Comparison of ENCODE assay signal across 1 cellular context in the genomic region with DNA sequence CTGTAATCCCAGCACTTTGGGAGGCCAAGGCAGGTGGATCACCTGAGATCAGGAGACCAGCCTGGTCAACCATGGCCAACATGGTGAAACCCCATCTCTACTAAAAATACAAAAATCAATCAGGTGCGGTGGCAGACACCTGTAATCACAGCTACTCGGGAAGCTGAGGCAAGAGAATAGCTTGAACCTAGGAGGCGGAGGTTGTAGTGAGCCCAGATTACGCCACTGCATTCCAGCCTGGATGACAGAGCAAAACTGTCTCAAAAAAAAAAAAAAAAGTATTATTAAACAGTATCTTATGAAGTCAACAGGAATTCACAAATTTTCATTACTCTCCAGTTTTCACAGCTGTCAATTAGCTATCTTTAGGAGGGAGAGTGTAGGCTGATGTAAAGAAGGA.
TF ChIP-seq lines count a peak whose summit lies in the region.

No MANE protein-coding gene starts in this region.

TF ChIP-seq in HEK293T, 16 proteins besides CTCF, POLR2A, EP300 and RAD21 (continued from another document):
- no peak for TF ChIP-seq LEF1 (IDR thresholded peaks at IDR 0.05; ENCODE audit: borderline replicate concordance)
- no peak for TF ChIP-seq FOXM1 (IDR thresholded peaks at IDR 0.05; ENCODE audit: borderline replicate concordance)
- no peak for TF ChIP-seq HDGF (IDR thresholded peaks at IDR 0.05; ENCODE audit: borderline replicate concordance)
- TF ChIP-seq ELF4 (IDR thresholded peaks at IDR 0.05) = no peak
- no peak for TF ChIP-seq L3MBTL2 (conservative IDR thresholded peaks at IDR 0.05)
- no peak for TF ChIP-seq FOXK2 (IDR thresholded peaks at IDR 0.05)
